8 cellular contexts compared by ENCODE assay signal in the genomic region with DNA sequence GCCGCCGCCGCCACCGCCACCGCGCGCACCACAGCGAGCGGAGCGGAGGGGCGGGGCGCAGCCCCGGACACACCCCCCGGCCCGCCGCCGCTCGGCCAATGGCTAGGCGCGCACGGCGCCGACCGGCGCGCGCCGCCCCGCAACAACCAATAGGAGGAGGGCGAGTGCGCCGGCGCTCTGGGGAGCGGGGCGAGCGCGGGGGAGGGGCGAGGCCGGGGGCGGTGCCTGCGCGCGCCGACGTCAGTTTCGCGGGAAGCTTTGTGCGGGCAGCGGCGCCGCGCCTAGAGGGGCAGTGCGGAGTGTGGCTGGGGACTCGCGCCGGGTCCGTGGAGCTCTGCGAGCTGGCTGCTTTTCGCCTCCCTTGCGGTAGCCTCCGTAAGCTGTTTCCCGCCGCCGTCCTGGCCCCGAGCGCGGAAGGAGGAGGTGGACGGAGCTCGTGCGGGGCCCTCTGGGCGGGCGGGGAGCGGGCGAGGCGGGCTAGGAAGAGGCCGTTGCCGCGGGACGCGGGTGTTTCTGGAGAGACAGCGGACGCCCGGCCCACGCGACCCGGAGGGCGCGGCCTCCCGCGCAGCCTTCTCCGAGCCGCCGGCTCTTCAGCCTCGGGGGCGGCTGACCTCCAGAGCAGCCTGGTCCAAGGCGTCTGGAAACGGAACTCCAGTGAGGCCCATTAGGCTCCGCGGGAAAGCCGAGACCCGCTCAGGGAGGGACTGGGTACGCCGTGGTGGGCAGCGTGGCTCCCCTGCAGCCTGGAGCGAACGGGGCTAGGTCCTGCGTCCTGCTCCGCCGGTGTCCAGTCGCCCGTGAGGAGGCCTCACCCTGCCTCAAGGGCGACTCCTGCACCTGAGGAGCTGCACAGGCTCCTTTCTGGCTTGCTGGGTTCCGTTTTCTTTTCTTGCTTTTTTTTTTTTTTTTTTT. TPM values are rescaled to one million over a fixed set of nuclear protein-coding genes. Genes with fewer than 3 reads are reported as not detected.
DNase-seq lines count a peak whose midpoint lies in the region; ATAC-seq and TF ChIP-seq lines count a peak whose summit lies in the region.

A gene (minus strand): TSS at position 44 of the 915 bp plus-strand sequence. CDS start 249 bp downstream, outside the sequence.

- DNase-seq in C1 segment of cervical spinal cord (lab: John Stamatoyannopoulos, UW) (peak in 13 of 14 donors; percentile 49 to 92 (median 70)), NCI-H748 treated with DMSO at 0.1 percent for 48 hours (lab: John Stamatoyannopoulos, UW) (peak; percentile 71), lower lobe of right lung (peak; percentile 90)
- DNase-seq in activated CD4-positive, alpha-beta T cell treated with anti-CD3 and anti-CD28 coated beads, Interleukin-2, amount 50 U/mL, for 4 hours: peak; percentile 81 to 84
- peak; percentile 69 to 94 (median 88) for DNase-seq in stimulated activated CD4-positive, alpha-beta T cell treated with anti-CD3 and anti-CD28 coated beads, TNF-alpha, amount 100 ng/mL, for 1 hour (ENCODE audit: low read depth in 3 of 3, low spot score in 1 of 3)

- H3K27ac ChIP-seq in duodenal mucosa (ENCODE audit: low read depth, low read length) (no peak within 1 kb of the TSS), lower lobe of right lung (peak within 1 kb of the TSS; percentile 59)

- H3K4me3 ChIP-seq in duodenal mucosa (ENCODE audit: low read depth in 1 of 2, low read length in 2 of 2) (peak within 1 kb of the TSS; percentile 75 to 78), lower lobe of right lung (peak within 1 kb of the TSS; percentile 91)

- ATAC-seq in GM19395 (IDR thresholded peaks at IDR 0.05; ENCODE audit: unreplicated experiment) (peak; percentile 76), HG03521 (IDR thresholded peaks at IDR 0.05; ENCODE audit: unreplicated experiment) (peak; percentile 87), lower lobe of right lung (peak; percentile 98 to 99)

- no peaks in the 10 kb centered on the region for H3K9me3 ChIP-seq in duodenal mucosa (ENCODE audit: control insufficient read depth in 1 of 2, low read length in 2 of 2)
- no peaks in the 10 kb centered on the region for H3K9me3 ChIP-seq in lower lobe of right lung

- H3K4me1 ChIP-seq in duodenal mucosa (ENCODE audit: control insufficient read depth in 1 of 2, insufficient read depth in 2 of 2, low read length in 2 of 2) (peaks cover 12 to 19% of the 10 kb centered on the region in 2 donors), lower lobe of right lung (peaks cover 30% of the 10 kb centered on the region)

- H3K36me3 ChIP-seq in duodenal mucosa (ENCODE audit: control insufficient read depth in 1 of 2, insufficient read depth in 2 of 2, low read length in 2 of 2): peaks cover 8 to 27% of the 10 kb centered on the region in 2 donors
- peaks cover 23% of the 10 kb centered on the region for H3K36me3 ChIP-seq in lower lobe of right lung

- TF ChIP-seq CTCF in lower lobe of right lung (IDR thresholded peaks at IDR 0.05): no peak

- H3K27me3 ChIP-seq in duodenal mucosa (ENCODE audit: control insufficient read depth in 1 of 2, insufficient read depth in 2 of 2, low read length in 2 of 2): no peaks in the 10 kb centered on the region
- no peaks in the 10 kb centered on the region for H3K27me3 ChIP-seq in lower lobe of right lung (ENCODE audit: low read depth)

- peak within 1 kb of the TSS; percentile 65 to 81 for H3K9ac ChIP-seq in duodenal mucosa (ENCODE audit: low read depth in 1 of 2, low read length in 2 of 2)

- intact Hi-C loops in lower lobe of right lung (cut with DNase I): no loop called here

RNA-seq across cellular contexts. Expression of the gene that starts here (rescaled TPM):
- total RNA-seq in lower lobe of right lung: 15.2 TPM
